ENCODE assay signal across 25 cellular contexts in the genomic region with DNA sequence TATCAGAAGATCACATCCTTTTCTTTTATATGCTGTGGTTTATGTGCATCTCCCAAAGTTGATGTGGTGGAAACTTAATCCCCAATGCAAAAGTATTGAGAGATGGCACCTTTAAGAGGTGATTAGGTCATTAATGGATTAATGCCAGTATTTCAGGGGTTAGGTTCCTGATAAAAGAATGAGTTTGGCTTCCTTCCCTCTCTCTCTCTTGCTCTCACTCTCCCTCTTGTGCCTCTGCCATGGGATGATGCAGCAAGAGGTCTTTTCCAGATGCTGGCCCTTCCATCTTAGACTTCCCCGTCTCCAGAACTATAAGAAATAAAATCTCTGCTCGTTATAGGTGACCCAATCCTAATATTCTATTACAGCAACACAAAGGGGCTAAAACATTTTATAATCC.
DNase-seq lines count a peak whose midpoint lies in the region; ATAC-seq and TF ChIP-seq lines count a peak whose summit lies in the region.
"Had no signal": no experiment of that assay in that cellular context is flagged by ENCODE, and none has a peak within 500 bp of the region (broad histone marks: within the 10 kb centered on the region; RNA-seq: fewer than 3 reads in every experiment).

No MANE protein-coding gene starts in this region.

- TF ChIP-seq CTCF in fibroblast of lung (conservative IDR thresholded peaks at IDR 0.05 in 1 of 2, IDR thresholded peaks at IDR 0.05 in 1 of 2; ENCODE audit: low read depth in 1 of 2, low read length in 2 of 2): no peak
- no peak for TF ChIP-seq CTCF in GM23338 (conservative IDR thresholded peaks at IDR 0.05; ENCODE audit: low read depth in 2 of 2)

- H3K27ac ChIP-seq in Karpas-422 (ENCODE audit: low read length): peak overlapping the region; percentile 79
- no peak overlapping the region for H3K27ac ChIP-seq in fibroblast of lung (ENCODE audit: insufficient read depth, low read length)
- no peak overlapping the region for H3K27ac ChIP-seq in GM23338 (ENCODE audit: low read depth)
- H3K27ac ChIP-seq: C4-2B, RWPE1, stomach, transverse colon had no signal

- H3K36me3 ChIP-seq in Karpas-422 (ENCODE audit: insufficient read depth, low read length) (peaks cover 10% of the 10 kb centered on the region), fibroblast of lung (ENCODE audit: control insufficient read depth, insufficient read depth, low read length) (no peaks in the 10 kb centered on the region), GM23338 (ENCODE audit: insufficient read depth) (no peaks in the 10 kb centered on the region)

- H3K4me2 ChIP-seq in Karpas-422 (ENCODE audit: low read depth, low read length, poor library complexity, severe bottlenecking) (no peak overlapping the region), fibroblast of lung (ENCODE audit: extremely low read depth, insufficient read depth, low read length) (no peak overlapping the region), GM23338 (no peak overlapping the region)

- H3K9me3 ChIP-seq in Karpas-422 (ENCODE audit: low read length): no peaks in the 10 kb centered on the region
- H3K9me3 ChIP-seq in fibroblast of lung (ENCODE audit: control insufficient read depth, insufficient read depth, low read depth, low read length): no peaks in the 10 kb centered on the region
- H3K9me3 ChIP-seq: stomach, transverse colon had no signal

- H3K9me2 ChIP-seq in Karpas-422 (replicated peaks; ENCODE audit: insufficient read depth, low read length): no peaks in the 10 kb centered on the region
- no peaks in the 10 kb centered on the region for H3K9me2 ChIP-seq in GM23338 (ENCODE audit: insufficient read depth)

- H3K9ac ChIP-seq in Karpas-422 (ENCODE audit: low read length): no peak overlapping the region
- H3K9ac ChIP-seq in fibroblast of lung (ENCODE audit: insufficient read depth, low read length): no peak overlapping the region

- H4K20me1 ChIP-seq in Karpas-422 (ENCODE audit: insufficient read depth, low read depth, low read length) (no peaks in the 10 kb centered on the region), fibroblast of lung (ENCODE audit: control insufficient read depth, extremely low read depth, insufficient read depth, low read length) (no peaks in the 10 kb centered on the region), GM23338 (replicated peaks; ENCODE audit: insufficient read depth) (no peaks in the 10 kb centered on the region)

- H3K27ac Mint-ChIP-seq in GM23338: no peak overlapping the region
- H3K27ac Mint-ChIP-seq: activated CD8-positive, alpha-beta memory T cell treated with anti-CD3 and anti-CD28 coated beads, Interleukin-2, amount 10 ng/mL, durations not matched to agents 7 days and 5 days; progenitor cell of endocrine pancreas; WTC11 had no signal

- no peaks in the 10 kb centered on the region for H3F3A ChIP-seq in GM23338 (replicated peaks; ENCODE audit: low read depth)

- no peak overlapping the region for H3K4me3 ChIP-seq in Karpas-422 (ENCODE audit: low read length)
- no peak overlapping the region for H3K4me3 ChIP-seq in fibroblast of lung (replicated peaks in 1 of 4; ENCODE audit: control extremely low read depth in 1 of 4, insufficient read depth in 1 of 4, low read depth in 3 of 4, low read length in 4 of 4)
- H3K4me3 ChIP-seq in GM23338: no peak overlapping the region
- H3K4me3 ChIP-seq: K562, stomach, transverse colon had no signal

- intact Hi-C loops in head of caudate nucleus (cut with DNase I): no loop called here

- DNase-seq in Karpas-422: no peak
- DNase-seq in amniotic epithelial cell (ENCODE audit: low read depth): peak; percentile 18
- peak; percentile 30 to 75 for DNase-seq in fibroblast of lung (ENCODE audit: low read depth in 2 of 2)
- no peak for DNase-seq in left lobe of liver (ENCODE audit: low spot score)
- no peak for DNase-seq in NCI-H1694 treated with DMSO at 0.1 percent for 48 hours (lab: John Stamatoyannopoulos, UW)
- no peak for DNase-seq in stimulated activated naive CD4-positive, alpha-beta T cell treated with Interleukin-2 at 50 U/mL for 16 hours (lab: John Stamatoyannopoulos, UW)
- DNase-seq in GM23338 (ENCODE audit: low spot score): no peak
- no peak for DNase-seq in head of caudate nucleus
- DNase-seq: activated CD4-positive, alpha-beta T cell treated with anti-CD3 and anti-CD28 coated beads, Interleukin-2, amount 50 U/mL, for 1 hour; activated CD8-positive, alpha-beta memory T cell treated with anti-CD3 and anti-CD28 coated beads, Interleukin-2, amount 10 ng/mL, durations not matched to agents 7 days and 5 days; activated naive CD4-positive, alpha-beta T cell treated with anti-CD3 and anti-CD28 coated beads, Interleukin-2, amount 50 U/mL, for 16 hours; effector CD4-positive, alpha-beta T cell; erythroblast; kidney; MV-4-11; NCI-H187; NCI-H345; NCI-H82; stomach; transverse colon had no signal

- no peaks in the 10 kb centered on the region for H3K27me3 Mint-ChIP-seq in GM23338 (ENCODE audit: insufficient read depth, low read depth, poor library complexity)
- H3K27me3 Mint-ChIP-seq: activated CD8-positive, alpha-beta memory T cell treated with anti-CD3 and anti-CD28 coated beads, Interleukin-2, amount 10 ng/mL, durations not matched to agents 7 days and 5 days; progenitor cell of endocrine pancreas had no signal

- H3K4me3 Mint-ChIP-seq in GM23338: no peak overlapping the region
- H3K4me3 Mint-ChIP-seq: activated CD8-positive, alpha-beta memory T cell treated with anti-CD3 and anti-CD28 coated beads, Interleukin-2, amount 10 ng/mL, durations not matched to agents 7 days and 5 days; WTC11 had no signal

- H3K27me3 ChIP-seq in Karpas-422 (ENCODE audit: low read length) (no peaks in the 10 kb centered on the region), fibroblast of lung (ENCODE audit: control insufficient read depth, insufficient read depth, low read length) (no peaks in the 10 kb centered on the region), GM23338 (ENCODE audit: insufficient read depth) (no peaks in the 10 kb centered on the region)
- H3K27me3 ChIP-seq: stomach, transverse colon had no signal

- H3K4me1 ChIP-seq in Karpas-422 (ENCODE audit: low read length) (peaks cover 63% of the 10 kb centered on the region), fibroblast of lung (ENCODE audit: control insufficient read depth, extremely low read depth, insufficient read depth, low read length) (peaks cover 6% of the 10 kb centered on the region), GM23338 (ENCODE audit: insufficient read depth) (no peaks in the 10 kb centered on the region)

- H2AFZ ChIP-seq in Karpas-422 (ENCODE audit: low read length) (no peak overlapping the region), fibroblast of lung (ENCODE audit: low read length) (no peak overlapping the region), GM23338 (no peak overlapping the region)

- H3K9me3 Mint-ChIP-seq in GM23338: no peaks in the 10 kb centered on the region; the same call in 2 of the 3 replicates

- H3K79me2 ChIP-seq in Karpas-422 (ENCODE audit: low read length): peaks cover 39% of the 10 kb centered on the region
- H3K79me2 ChIP-seq in fibroblast of lung (ENCODE audit: control insufficient read depth, insufficient read depth, low read length): no peaks in the 10 kb centered on the region
- no peaks in the 10 kb centered on the region for H3K79me2 ChIP-seq in GM23338 (replicated peaks; ENCODE audit: insufficient read depth)

- ATAC-seq in left lobe of liver (peak; percentile 58), GM23338 (no peak)
- ATAC-seq: activated CD8-positive, alpha-beta memory T cell treated with anti-CD3 and anti-CD28 coated beads, Interleukin-2, amount 10 ng/mL, durations not matched to agents 7 days and 5 days; K562; WTC11 had no signal

- peaks cover 19% of the 10 kb centered on the region; the same call in 2 of the 3 replicates for H3K36me3 Mint-ChIP-seq in GM23338 (ENCODE audit: low read depth)

- H3K4me1 Mint-ChIP-seq in GM23338: no peaks in the 10 kb centered on the region
- H3K4me1 Mint-ChIP-seq: WTC11 had no signal

TF ChIP-seq in GM23338, 12 proteins besides CTCF, POLR2A, EP300 and RAD21:
- TF ChIP-seq EZH2 (IDR thresholded peaks at IDR 0.05; ENCODE audit: low read depth, unreplicated experiment): no peak
- TF ChIP-seq, protein P1, sequence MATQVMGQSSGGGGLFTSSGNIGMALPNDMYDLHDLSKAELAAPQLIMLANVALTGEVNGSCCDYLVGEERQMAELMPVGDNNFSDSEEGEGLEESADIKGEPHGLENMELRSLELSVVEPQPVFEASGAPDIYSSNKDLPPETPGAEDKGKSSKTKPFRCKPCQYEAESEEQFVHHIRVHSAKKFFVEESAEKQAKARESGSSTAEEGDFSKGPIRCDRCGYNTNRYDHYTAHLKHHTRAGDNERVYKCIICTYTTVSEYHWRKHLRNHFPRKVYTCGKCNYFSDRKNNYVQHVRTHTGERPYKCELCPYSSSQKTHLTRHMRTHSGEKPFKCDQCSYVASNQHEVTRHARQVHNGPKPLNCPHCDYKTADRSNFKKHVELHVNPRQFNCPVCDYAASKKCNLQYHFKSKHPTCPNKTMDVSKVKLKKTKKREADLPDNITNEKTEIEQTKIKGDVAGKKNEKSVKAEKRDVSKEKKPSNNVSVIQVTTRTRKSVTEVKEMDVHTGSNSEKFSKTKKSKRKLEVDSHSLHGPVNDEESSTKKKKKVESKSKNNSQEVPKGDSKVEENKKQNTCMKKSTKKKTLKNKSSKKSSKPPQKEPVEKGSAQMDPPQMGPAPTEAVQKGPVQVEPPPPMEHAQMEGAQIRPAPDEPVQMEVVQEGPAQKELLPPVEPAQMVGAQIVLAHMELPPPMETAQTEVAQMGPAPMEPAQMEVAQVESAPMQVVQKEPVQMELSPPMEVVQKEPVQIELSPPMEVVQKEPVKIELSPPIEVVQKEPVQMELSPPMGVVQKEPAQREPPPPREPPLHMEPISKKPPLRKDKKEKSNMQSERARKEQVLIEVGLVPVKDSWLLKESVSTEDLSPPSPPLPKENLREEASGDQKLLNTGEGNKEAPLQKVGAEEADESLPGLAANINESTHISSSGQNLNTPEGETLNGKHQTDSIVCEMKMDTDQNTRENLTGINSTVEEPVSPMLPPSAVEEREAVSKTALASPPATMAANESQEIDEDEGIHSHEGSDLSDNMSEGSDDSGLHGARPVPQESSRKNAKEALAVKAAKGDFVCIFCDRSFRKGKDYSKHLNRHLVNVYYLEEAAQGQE (IDR thresholded peaks at IDR 0.05; ENCODE audit: unreplicated experiment): no peak
- TF ChIP-seq, protein P2, sequence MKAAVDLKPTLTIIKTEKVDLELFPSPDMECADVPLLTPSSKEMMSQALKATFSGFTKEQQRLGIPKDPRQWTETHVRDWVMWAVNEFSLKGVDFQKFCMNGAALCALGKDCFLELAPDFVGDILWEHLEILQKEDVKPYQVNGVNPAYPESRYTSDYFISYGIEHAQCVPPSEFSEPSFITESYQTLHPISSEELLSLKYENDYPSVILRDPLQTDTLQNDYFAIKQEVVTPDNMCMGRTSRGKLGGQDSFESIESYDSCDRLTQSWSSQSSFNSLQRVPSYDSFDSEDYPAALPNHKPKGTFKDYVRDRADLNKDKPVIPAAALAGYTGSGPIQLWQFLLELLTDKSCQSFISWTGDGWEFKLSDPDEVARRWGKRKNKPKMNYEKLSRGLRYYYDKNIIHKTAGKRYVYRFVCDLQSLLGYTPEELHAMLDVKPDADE (IDR thresholded peaks at IDR 0.05): no peak

Comparison
In these comparisons a context has a peak if more than half of its experiments do, and no peak if none do; other contexts are left out.
1. DNase-seq: peak in amniotic epithelial cell (single experiment) and fibroblast of lung (2 of 2); none in Karpas-422 (single experiment), left lobe of liver (single experiment), NCI-H1694 treated with DMSO at 0.1 percent for 48 hours (single experiment), stimulated activated naive CD4-positive, alpha-beta T cell treated with Interleukin-2 at 50 U/mL for 16 hours (single experiment), GM23338 (single experiment) and head of caudate nucleus (0 of 42).